ENCODE assay signal across 10 cellular contexts in genomic region chr2:120741514-120742448, GRCh38. TPM values are rescaled to one million over a fixed set of nuclear protein-coding genes. Genes with fewer than 3 reads are reported as not detected.
DNase-seq lines count a peak whose midpoint lies in the region; ATAC-seq and TF ChIP-seq lines count a peak whose summit lies in the region.
"Had no signal": no experiment of that assay in that cellular context is flagged by ENCODE, and none has a peak within 500 bp of the region (broad histone marks: within the 10 kb centered on the region; RNA-seq: fewer than 3 reads in every experiment).

No MANE protein-coding gene starts in this region.

- H2BK120ac ChIP-seq in mesendoderm (ENCODE audit: low read depth, low read length) = peak overlapping the region; percentile 88

- in situ Hi-C loops in transverse colon (cut with MboI; ENCODE audit: low pct_ligation_motif_present in 1 of 4, low pct_unique_long_range_greater_than_20kb in 1 of 4, low sequenced_read_pairs in 3 of 4) = no loop called here

- TF ChIP-seq EP300 in transverse colon (IDR thresholded peaks at IDR 0.05; ENCODE audit: low read depth) = no peak

- H3K27ac ChIP-seq in mesendoderm (ENCODE audit: low read depth, low read length) = peak overlapping the region; percentile 91
- H3K27ac ChIP-seq in transverse colon = no peak overlapping the region

- H3K23ac ChIP-seq in mesendoderm (ENCODE audit: low read length) = peak overlapping the region; percentile 69

- peaks cover 20% of the 10 kb centered on the region for H3K4me1 ChIP-seq in mesendoderm (ENCODE audit: control insufficient read depth, low read depth, low read length)
- peaks cover 2 to 38% (median 25%) of the 10 kb centered on the region in 4 donors for H3K4me1 ChIP-seq in transverse colon

- peak overlapping the region; percentile 88 for H3K56ac ChIP-seq in mesendoderm (ENCODE audit: low read length)

- peak overlapping the region; percentile 99 for H3K4ac ChIP-seq in mesendoderm (ENCODE audit: low read depth, low read length)

- peak overlapping the region; percentile 93 for H4K8ac ChIP-seq in mesendoderm (ENCODE audit: low read depth, low read length)

- peak overlapping the region; percentile 93 for H2BK15ac ChIP-seq in mesendoderm (replicated peaks; ENCODE audit: low read depth)

- peak overlapping the region; percentile 46 for H3K4me2 ChIP-seq in mesendoderm (ENCODE audit: low read length)

- H3K18ac ChIP-seq in mesendoderm (ENCODE audit: low read length) = peak overlapping the region; percentile 100

- TF ChIP-seq POLR2A in transverse colon (IDR thresholded peaks at IDR 0.05) = no peak

- no peaks in the 10 kb centered on the region for H3K36me3 ChIP-seq in mesendoderm (ENCODE audit: control insufficient read depth, insufficient read depth, low read length)
- H3K36me3 ChIP-seq in transverse colon = no peaks in the 10 kb centered on the region

- peak; percentile 36 to 46 (median 39) for DNase-seq in NCI-H1417 (lab: John Stamatoyannopoulos, UW)
- no peak for DNase-seq in NCI-H1417 treated with DMSO at 0.1 percent for 48 hours (lab: John Stamatoyannopoulos, UW)
- peak; percentile 82 for DNase-seq in ecto neural progenitor cell (ENCODE audit: low spot score)
- peak; percentile 65 for DNase-seq in mesendoderm
- DNase-seq in transverse colon = no peak
- DNase-seq in Ammon's horn (ENCODE audit: low spot score) = no peak
- no peak for DNase-seq in D341Med (ENCODE audit: low spot score)
- DNase-seq: kidney, NCI-H2029 treated with DMSO at 0.1 percent for 48 hours had no signal

- H2BK5ac ChIP-seq in mesendoderm (ENCODE audit: low read length) = peak overlapping the region; percentile 69

- TF ChIP-seq CTCF in transverse colon (IDR thresholded peaks at IDR 0.05) = no peak

- intact Hi-C loops in transverse colon (cut with DNase I; ENCODE audit: low total_unique reads) = no loop called here

- H3K4me3 ChIP-seq in mesendoderm (ENCODE audit: low read length) = peak overlapping the region; percentile 19
- peak overlapping the region; percentile 20 to 48 (median 28) for H3K4me3 ChIP-seq in transverse colon

- peak overlapping the region; percentile 47 for H4K5ac ChIP-seq in mesendoderm (ENCODE audit: low read length)

- H3K27me3 ChIP-seq in mesendoderm (ENCODE audit: insufficient read depth, low read length, poor library complexity) (no peaks in the 10 kb centered on the region), transverse colon (peaks cover 69% of the 10 kb centered on the region)

- H3K79me1 ChIP-seq in mesendoderm (ENCODE audit: low read length) = peaks cover 30% of the 10 kb centered on the region

- no peaks in the 10 kb centered on the region for H3K9me3 ChIP-seq in transverse colon

- H3K9ac ChIP-seq in mesendoderm (ENCODE audit: low read length) = peak overlapping the region; percentile 84

- peaks cover 62% of the 10 kb centered on the region for H3K79me2 ChIP-seq in mesendoderm (ENCODE audit: control insufficient read depth, insufficient read depth, low read length)

- WGBS in mesendoderm (ENCODE audit: extremely low coverage, insufficient coverage, low lambda C conversion rate) = no CpG with 5 or more reads among the region's 80 CpGs
- 11% methylated on average over 12 to 80 of the region's 80 CpGs for WGBS in transverse colon (ENCODE audit: low coverage in 1 of 2), 2 donors

- peak overlapping the region; percentile 64 for H2AK5ac ChIP-seq in mesendoderm (ENCODE audit: low read length)

- ATAC-seq in GM21528 (IDR thresholded peaks at IDR 0.05; ENCODE audit: low FRiP score, unreplicated experiment) = no peak

RNA-seq across cellular contexts. Expression of gene GLI2, which starts 6.1 kb away (rescaled TPM):
- 23.2 TPM for polyA plus RNA-seq in mesendoderm (2013, experiment 1 of 2)
- polyA plus RNA-seq in mesendoderm (2013, experiment 2 of 2) = 23.4 TPM
- total RNA-seq in transverse colon = 10 to 100 TPM in 1 of 4 donors, 1 to 10 TPM in 3; 1.1 to 15.1 (median 4.2) TPM

Comparison
In these comparisons a context has a peak if more than half of its experiments do, and no peak if none do; other contexts are left out.
1. DNase-seq: peak in NCI-H1417 (3 of 3), ecto neural progenitor cell (single experiment) and mesendoderm (single experiment); none in NCI-H1417 treated with DMSO at 0.1 percent for 48 hours (single experiment), transverse colon (single experiment), Ammon's horn (single experiment) and D341Med (single experiment).